30 cellular contexts compared by ENCODE assay signal in genomic region chr19:45873219-45873772, GRCh38. TPM values are rescaled to one million over a fixed set of nuclear protein-coding genes. Genes with fewer than 3 reads are reported as not detected.
"Had no signal": no experiment of that assay in that cellular context is flagged by ENCODE, and none has a peak within 500 bp of the region (broad histone marks: within the 10 kb centered on the region; RNA-seq: fewer than 3 reads in every experiment).

No MANE protein-coding gene starts in this region.

- H3K9me3 ChIP-seq: heart left ventricle, left lung, lower lobe of right lung, psoas muscle, sigmoid colon, thoracic aorta had no signal

- H3K4me1 ChIP-seq: parathyroid adenoma, psoas muscle had no signal

- H3K36me3 ChIP-seq: heart left ventricle, left lung, lower lobe of right lung, sigmoid colon, thoracic aorta had no signal

- H3K79me2 ChIP-seq: parathyroid adenoma had no signal

- H2AFZ ChIP-seq: parathyroid adenoma had no signal

- H3K27ac ChIP-seq: dorsolateral prefrontal cortex, heart left ventricle, left lung, lower lobe of right lung, parathyroid adenoma, psoas muscle, sigmoid colon, skin epidermis, thoracic aorta had no signal

- ATAC-seq: esophagus mucosa; heart left ventricle; left lung; lower lobe of right lung; natural killer cell; psoas muscle; stimulated activated naive B cell treated with anti-CD40 and anti-IgM and Interleukin-4, amounts not matched to agents 10 μg/mL and 1 μg/mL and 100 μg/mL, for 72 hours; stimulated activated naive CD8-positive, alpha-beta T cell treated with anti-CD3 and anti-CD28 coated beads, Interleukin-15, amount 100 ng/mL, for 72 hours had no signal

- DNase-seq: cortex of kidney; dorsolateral prefrontal cortex; effector CD8-positive, alpha-beta T cell; heart left ventricle; hypothalamus; left lung; lower lobe of right lung; natural killer cell; occipital lobe; psoas muscle; retina; sigmoid colon; stimulated activated CD4-positive, alpha-beta T cell treated with anti-CD3 and anti-CD28 coated beads, Interleukin-2, amount 100 ng/mL, for 24 hours; stimulated activated CD4-positive, alpha-beta T cell treated with anti-CD3 and anti-CD28 coated beads, Interleukin-4, amount 100 ng/mL, for 4 hours; stimulated activated naive B cell treated with anti-CD40 and anti-IgM and Interleukin-4, amounts not matched to agents 10 μg/mL and 1 μg/mL and 100 μg/mL, for 72 hours; stimulated activated naive CD8-positive, alpha-beta T cell treated with anti-CD3 and anti-CD28 coated beads, Interleukin-15, amount 100 ng/mL, for 72 hours; substantia nigra; trophoblast cell had no signal

- H3K9ac ChIP-seq: parathyroid adenoma had no signal

- H3K4me3 ChIP-seq: dorsolateral prefrontal cortex, heart left ventricle, left lung, lower lobe of right lung, psoas muscle, sigmoid colon, skin epidermis, thoracic aorta had no signal

RNA-seq across cellular contexts. Expression of gene FOXA3, which starts 9.2 kb away (rescaled TPM):
- total RNA-seq: esophagus mucosa, fibroblast of lung, frontal cortex, glomerular endothelial cell, heart left ventricle, mesothelial cell of epicardium, myocyte, natural killer cell, neural crest cell, occipital lobe, psoas muscle, thoracic aorta, urinary bladder had no signal
- polyA plus RNA-seq: fibroblast of lung had no signal

RNA-seq across cellular contexts. Expression of gene NANOS2, which starts 41.3 kb away (rescaled TPM):
- total RNA-seq: esophagus mucosa, fibroblast of lung, frontal cortex, glomerular endothelial cell, heart left ventricle, left lung, lower lobe of right lung, mesothelial cell of epicardium, mucosa of gallbladder, myocyte, natural killer cell, neural crest cell, occipital lobe, psoas muscle, sigmoid colon, thoracic aorta, urinary bladder had no signal
- polyA plus RNA-seq: fibroblast of lung, heart left ventricle, psoas muscle, urinary bladder had no signal
